Comparison of ENCODE assay signal across 8 cellular contexts in genomic region chr12:112900298-112901145, GRCh38. TPM values are rescaled to one million over a fixed set of nuclear protein-coding genes. Genes with fewer than 3 reads are reported as not detected.
DNase-seq lines count a peak whose midpoint lies in the region; ATAC-seq and TF ChIP-seq lines count a peak whose summit lies in the region.

No MANE protein-coding gene starts in this region.

- H3K27me3 Mint-ChIP-seq in WTC11 (ENCODE audit: low read depth) (no peaks in the 10 kb centered on the region; the same call in 1 of the 2 replicates), neural crest cell (ENCODE audit: low read depth) (peaks cover 42% of the 10 kb centered on the region)

- POLR2A ChIA-PET in WTC11 (lab: Charles Lee): interaction anchor here (0.7 to 1.0 kb wide), 3 partner anchors 37 to 62 kb away, joined by 3 to 4 read pairs (median 3); partner anchors contain the start of gene OAS3

- H3K4me1 Mint-ChIP-seq in WTC11: no peaks in the 10 kb centered on the region
- no peaks in the 10 kb centered on the region for H3K4me1 Mint-ChIP-seq in neural crest cell

- peak; percentile 82 for ATAC-seq in WTC11
- ATAC-seq in HG02678 (IDR thresholded peaks at IDR 0.05; ENCODE audit: unreplicated experiment): no peak

- H3K36me3 Mint-ChIP-seq in WTC11 (peaks cover 8% of the 10 kb centered on the region), neural crest cell (ENCODE audit: low read depth) (peaks cover 2% of the 10 kb centered on the region)

- no peak overlapping the region for H3K4me3 Mint-ChIP-seq in WTC11
- no peak overlapping the region for H3K4me3 Mint-ChIP-seq in neural crest cell

- H3K27ac Mint-ChIP-seq in WTC11 (no peak overlapping the region), neural crest cell (ENCODE audit: unreplicated experiment) (no peak overlapping the region)

- TF ChIP-seq CTCF in AG09319 (IDR thresholded peaks at IDR 0.05; ENCODE audit: low read depth, low read length): peak; percentile 69
- TF ChIP-seq CTCF in GM12874 (IDR thresholded peaks at IDR 0.05; ENCODE audit: insufficient read depth, low read depth, low read length): peak; percentile 76
- TF ChIP-seq CTCF in WTC11 (IDR thresholded peaks at IDR 0.05): peak; percentile 51
- TF ChIP-seq CTCF in neural crest cell (conservative IDR thresholded peaks at IDR 0.05): peak; percentile 73

- CTCF ChIA-PET in WTC11 (lab: Charles Lee): interaction anchor here (0.7 to 1.8 kb wide), 24 partner anchors 8 to 1062 kb away, joined by 3 to 19 read pairs (median 3); partner anchors contain the start of genes OAS2, OAS3 and RPH3A

- no peak for DNase-seq in AG09319 (ENCODE audit: extremely low read depth, low read depth)
- peak; percentile 39 for DNase-seq in NCI-H2107 treated with DMSO at 0.1 percent for 48 hours (lab: John Stamatoyannopoulos, UW; ENCODE audit: unreplicated experiment)
- peak; percentile 41 for DNase-seq in WTC11 (ENCODE audit: low spot score)
- peak; percentile 34 for DNase-seq in epidermal melanocyte (ENCODE audit: insufficient read length, low spot score)
- DNase-seq in neural crest cell (ENCODE audit: low read depth, low spot score): peak; percentile 11
- DNase-seq in OCI-M2 (lab: John Stamatoyannopoulos, UW; ENCODE audit: unreplicated experiment): no peak

- H3K9me3 Mint-ChIP-seq in WTC11 (peaks cover 34% of the 10 kb centered on the region), neural crest cell (peaks cover 6% of the 10 kb centered on the region)

TF ChIP-seq in WTC11, 78 proteins besides CTCF, POLR2A, EP300 and RAD21:
- no peak for TF ChIP-seq ZBTB21 (CRISPR knock-in tag; IDR thresholded peaks at IDR 0.05; ENCODE audit: borderline replicate concordance)
- no peak for TF ChIP-seq CBFB (CRISPR knock-in tag; IDR thresholded peaks at IDR 0.05; ENCODE audit: low read depth)
- no peak for TF ChIP-seq E2F1 (CRISPR knock-in tag; IDR thresholded peaks at IDR 0.05)
- no peak for TF ChIP-seq MYBL2 (CRISPR knock-in tag; IDR thresholded peaks at IDR 0.05)
- TF ChIP-seq GABPB1 (CRISPR knock-in tag; IDR thresholded peaks at IDR 0.05): no peak
- TF ChIP-seq PRRX2 (CRISPR knock-in tag; IDR thresholded peaks at IDR 0.05): no peak
- TF ChIP-seq FOXP1 (CRISPR knock-in tag; IDR thresholded peaks at IDR 0.05; ENCODE audit: borderline replicate concordance): no peak
- TF ChIP-seq AFF4 (CRISPR knock-in tag; IDR thresholded peaks at IDR 0.05; ENCODE audit: borderline replicate concordance): no peak
- no peak for TF ChIP-seq HMGXB4 (CRISPR knock-in tag; IDR thresholded peaks at IDR 0.05)
- no peak for TF ChIP-seq SP1 (CRISPR knock-in tag; conservative IDR thresholded peaks at IDR 0.05)

RNA-seq across cellular contexts. Expression of gene OAS1, which starts 6.2 kb away (rescaled TPM):
- 0.24 to 0.30 TPM (median 0.27 TPM) in 3 replicates for total RNA-seq in WTC11 (2021)
- not detected in 2 replicates for total RNA-seq in neural crest cell

RNA-seq across cellular contexts. Expression of gene OAS3, which starts 37.8 kb away (rescaled TPM):
- total RNA-seq in WTC11 (2021): 1.2 to 1.6 TPM (median 1.4 TPM) in 3 replicates
- total RNA-seq in neural crest cell: 0.48 and 0.54 TPM in 2 replicates

Comparison
In these comparisons a context has a peak if more than half of its experiments do, and no peak if none do; other contexts are left out.
1. DNase-seq: peak in NCI-H2107 treated with DMSO at 0.1 percent for 48 hours (single experiment), WTC11 (single experiment), epidermal melanocyte (single experiment) and neural crest cell (single experiment); none in AG09319 (single experiment) and OCI-M2 (single experiment).
2. Peak in every context shown above with its lines, with median percentiles within 50 percentile points of each other: CTCF ChIP-seq.